Comparison of ENCODE assay signal across 1 cellular context in the genomic region with DNA sequence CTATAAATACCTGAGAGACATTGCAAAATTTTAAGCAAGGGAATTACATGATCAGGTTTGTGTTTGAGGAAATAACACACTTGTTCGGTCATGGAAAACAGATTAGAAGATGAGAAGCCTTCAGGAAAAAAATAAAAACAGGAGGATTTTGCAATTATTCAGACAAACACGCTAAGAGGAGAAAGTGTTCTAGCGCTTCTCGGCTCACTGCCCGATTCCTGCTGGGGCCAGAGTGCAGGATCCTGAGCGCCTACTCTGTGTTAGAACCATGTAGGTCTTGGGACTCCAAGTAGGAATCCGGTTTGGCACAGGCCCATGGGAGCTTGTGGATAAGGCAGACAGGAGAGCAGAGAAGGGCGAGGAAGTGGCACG.
TF ChIP-seq lines count a peak whose summit lies in the region.

No MANE protein-coding gene starts in this region.

TF ChIP-seq in SK-N-SH, 30 proteins besides CTCF, POLR2A, EP300 and RAD21 (continued from another document):
- TF ChIP-seq, protein P1, sequence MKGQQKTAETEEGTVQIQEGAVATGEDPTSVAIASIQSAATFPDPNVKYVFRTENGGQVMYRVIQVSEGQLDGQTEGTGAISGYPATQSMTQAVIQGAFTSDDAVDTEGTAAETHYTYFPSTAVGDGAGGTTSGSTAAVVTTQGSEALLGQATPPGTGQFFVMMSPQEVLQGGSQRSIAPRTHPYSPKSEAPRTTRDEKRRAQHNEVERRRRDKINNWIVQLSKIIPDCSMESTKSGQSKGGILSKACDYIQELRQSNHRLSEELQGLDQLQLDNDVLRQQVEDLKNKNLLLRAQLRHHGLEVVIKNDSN (IDR thresholded peaks at IDR 0.05; ENCODE audit: borderline replicate concordance, low read depth), result no peak
- TF ChIP-seq GABPA (IDR thresholded peaks at IDR 0.05; ENCODE audit: low read depth) (no peak), FOXM1 (IDR thresholded peaks at IDR 0.05; ENCODE audit: low read depth) (no peak), FOXJ3 (CRISPR knock-in tag; IDR thresholded peaks at IDR 0.05) (no peak), JUND (IDR thresholded peaks at IDR 0.05) (no peak), YY1 (IDR thresholded peaks at IDR 0.05; ENCODE audit: low read depth) (no peak), SMC3 (IDR thresholded peaks at IDR 0.05; ENCODE audit: low read depth, low read length) (no peak), ELF1 (IDR thresholded peaks at IDR 0.05) (no peak)
